19 cellular contexts compared by ENCODE assay signal in the genomic region with DNA sequence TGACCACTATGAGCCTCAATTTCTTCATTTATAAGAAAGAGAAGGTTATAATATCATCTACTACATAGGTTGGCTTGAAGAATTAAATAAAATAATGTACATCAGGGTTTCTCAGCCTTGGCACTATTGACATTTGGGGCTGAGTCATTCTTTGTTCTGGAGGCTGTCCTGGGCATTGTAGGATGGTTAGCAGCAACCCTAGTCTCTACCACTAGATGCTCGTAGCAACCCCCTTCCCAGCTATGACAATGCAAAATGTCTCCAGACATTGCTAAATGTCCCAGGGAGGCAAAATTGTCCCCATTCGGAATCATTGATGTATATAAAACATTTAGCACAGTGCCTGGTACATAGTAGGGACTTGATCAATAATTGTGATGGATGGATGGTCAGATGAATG.
DNase-seq lines count a peak whose midpoint lies in the region; ATAC-seq, FAIRE-seq and TF ChIP-seq lines count a peak whose summit lies in the region.
"Had no signal": no experiment of that assay in that cellular context is flagged by ENCODE, and none has a peak within 500 bp of the region (broad histone marks: within the 10 kb centered on the region; RNA-seq: fewer than 3 reads in every experiment).

No MANE protein-coding gene starts in this region.

- H3K27me3 ChIP-seq in SK-N-SH (ENCODE audit: insufficient read depth): no peaks in the 10 kb centered on the region

- H3K4me3 ChIP-seq in SK-N-SH (ENCODE audit: low read depth in 2 of 2, low read length in 1 of 2): no peak overlapping the region
- H3K4me3 ChIP-seq: PC-9 had no signal

- ATAC-seq in SK-N-SH treated with all-trans-retinoic acid at 6 μM for 48 hours (no peak), WTC11 (peak; percentile 68)

- H3K27ac Mint-ChIP-seq in WTC11: no peak overlapping the region

- H3K79me2 ChIP-seq in SK-N-SH (ENCODE audit: insufficient read depth): no peaks in the 10 kb centered on the region

- POLR2A ChIA-PET in SK-N-SH (lab: Yijun Ruan, JAX): no interaction called here
- POLR2A ChIA-PET in WTC11 (lab: Charles Lee): no interaction called here

- DNase-seq in SK-N-SH (no peak), HT1080 (ENCODE audit: low read depth) (peak; percentile 71), WTC11 (ENCODE audit: low spot score) (no peak), kidney tubule cell (ENCODE audit: low spot score) (peak; percentile 34), NCI-H187 (lab: John Stamatoyannopoulos, UW) (no peak), D721Med (ENCODE audit: insufficient read length, low spot score) (no peak)
- no peak for DNase-seq in activated CD4-positive, alpha-beta T cell treated with anti-CD3 and anti-CD28 coated beads, Interleukin-2, amount 50 U/mL, for 1 hour
- DNase-seq: C1 segment of cervical spinal cord, COR-L47, GDM1, GOT3, NCI-H1417, NCI-H2029 treated with DMSO at 0.1 percent for 48 hours, NCI-H526, PC-9, SHP77 had no signal

- H3K4me1 ChIP-seq in SK-N-SH (ENCODE audit: control insufficient read depth in 1 of 2, insufficient read depth in 2 of 2, low read depth in 1 of 2, low read length in 1 of 2): peaks cover 0 to 8% of the 10 kb centered on the region in 2 experiments; a peak in 1 of 4 replicates

- no peak overlapping the region for H3K9ac ChIP-seq in SK-N-SH
- H3K9ac ChIP-seq: KMS-11 had no signal

- TF ChIP-seq EP300 in SK-N-SH (IDR thresholded peaks at IDR 0.05; ENCODE audit: borderline replicate concordance in 1 of 2, low read depth in 1 of 2, low read length in 1 of 2): no peak

- TF ChIP-seq RAD21 in SK-N-SH (IDR thresholded peaks at IDR 0.05; ENCODE audit: low read length): no peak

- H4K20me1 ChIP-seq in SK-N-SH (ENCODE audit: insufficient read depth): no peaks in the 10 kb centered on the region

- peaks cover 0 to 23% of the 10 kb centered on the region in 2 experiments for H3K36me3 ChIP-seq in SK-N-SH (replicated peaks in 1 of 2; ENCODE audit: control insufficient read depth in 1 of 2, insufficient read depth in 2 of 2, low read length in 1 of 2)

- H3K9me3 ChIP-seq in SK-N-SH: no peaks in the 10 kb centered on the region

- 0 out of 4 replicates have a peak overlapping the region, but pooled peaks of 1 of the 2 experiments have one; percentile 56 for H3K27ac ChIP-seq in SK-N-SH (ENCODE audit: low read depth in 2 of 2, low read length in 1 of 2)
- H3K27ac ChIP-seq: 22Rv1, KMS-11, PC-9 had no signal

- no peaks in the 10 kb centered on the region for H3K36me3 Mint-ChIP-seq in WTC11

- H3K4me3 Mint-ChIP-seq in WTC11: no peak overlapping the region

- peaks cover 34% of the 10 kb centered on the region for H3K4me1 Mint-ChIP-seq in WTC11

- no peaks in the 10 kb centered on the region for H3K9me3 Mint-ChIP-seq in WTC11

- CTCF ChIA-PET in SK-N-SH (lab: Yijun Ruan, JAX) (interaction anchor here (1.7 kb wide), 1 partner anchor 456 kb away, joined by 3 read pairs; no protein-coding TSS in a partner anchor), WTC11 (lab: Charles Lee) (no interaction called here)

- no peak overlapping the region for H3K4me2 ChIP-seq in SK-N-SH
- H3K4me2 ChIP-seq: KMS-11, PC-9 had no signal

- H3K9me2 ChIP-seq in SK-N-SH: no peaks in the 10 kb centered on the region

- no peaks in the 10 kb centered on the region for H3K27me3 Mint-ChIP-seq in WTC11 (ENCODE audit: low read depth)

- FAIRE-seq in D721Med (lab: Jason Lieb, UNC): no peak

- TF ChIP-seq CTCF in SK-N-SH (IDR thresholded peaks at IDR 0.05) (no peak), WTC11 (IDR thresholded peaks at IDR 0.05) (no peak), D721Med (IDR thresholded peaks at IDR 0.05; ENCODE audit: insufficient read depth, missing control alignments) (no peak)

- H3F3A ChIP-seq in SK-N-SH (replicated peaks; ENCODE audit: insufficient read depth): peaks cover 19% of the 10 kb centered on the region

- 88% methylated on average over 2 of the region's 2 CpGs for WGBS in SK-N-SH (ENCODE audit: low lambda C conversion rate)

- H2AFZ ChIP-seq in SK-N-SH (ENCODE audit: low read depth): no peak overlapping the region
- H2AFZ ChIP-seq: PC-9 had no signal

TF ChIP-seq in SK-N-SH, 30 proteins besides CTCF, POLR2A, EP300 and RAD21:
- no peak for TF ChIP-seq RCOR1 (IDR thresholded peaks at IDR 0.05; ENCODE audit: low read length)
- 0 out of 2 replicates have a peak, but pooled peaks have one; percentile 21 for TF ChIP-seq FOSL2 (IDR thresholded peaks at IDR 0.05; ENCODE audit: borderline replicate concordance, low read depth)
TF ChIP-seq in SK-N-SH: peak in this region for 1.

TF ChIP-seq in SK-N-SH treated with all-trans-retinoic acid at 6 μM for 48 hours, 23 proteins besides CTCF, POLR2A, EP300 and RAD21 (continues in another document):
- TF ChIP-seq TOX (CRISPR knock-in tag; IDR thresholded peaks at IDR 0.05; ENCODE audit: borderline replicate concordance) (no peak), PPARA (CRISPR knock-in tag; IDR thresholded peaks at IDR 0.05; ENCODE audit: borderline replicate concordance) (no peak), CSDC2 (CRISPR knock-in tag; IDR thresholded peaks at IDR 0.05) (no peak)
- TF ChIP-seq, protein P1, sequence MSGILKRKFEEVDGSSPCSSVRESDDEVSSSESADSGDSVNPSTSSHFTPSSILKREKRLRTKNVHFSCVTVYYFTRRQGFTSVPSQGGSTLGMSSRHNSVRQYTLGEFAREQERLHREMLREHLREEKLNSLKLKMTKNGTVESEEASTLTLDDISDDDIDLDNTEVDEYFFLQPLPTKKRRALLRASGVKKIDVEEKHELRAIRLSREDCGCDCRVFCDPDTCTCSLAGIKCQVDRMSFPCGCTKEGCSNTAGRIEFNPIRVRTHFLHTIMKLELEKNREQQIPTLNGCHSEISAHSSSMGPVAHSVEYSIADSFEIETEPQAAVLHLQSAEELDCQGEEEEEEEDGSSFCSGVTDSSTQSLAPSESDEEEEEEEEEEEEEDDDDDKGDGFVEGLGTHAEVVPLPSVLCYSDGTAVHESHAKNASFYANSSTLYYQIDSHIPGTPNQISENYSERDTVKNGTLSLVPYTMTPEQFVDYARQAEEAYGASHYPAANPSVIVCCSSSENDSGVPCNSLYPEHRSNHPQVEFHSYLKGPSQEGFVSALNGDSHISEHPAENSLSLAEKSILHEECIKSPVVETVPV (CRISPR knock-in tag; IDR thresholded peaks at IDR 0.05): no peak

TF ChIP-seq in WTC11, 78 proteins besides CTCF, POLR2A, EP300 and RAD21:
- TF ChIP-seq ESRRA (CRISPR knock-in tag; IDR thresholded peaks at IDR 0.05; ENCODE audit: borderline replicate concordance) (no peak), NFATC4 (CRISPR knock-in tag; IDR thresholded peaks at IDR 0.05) (no peak), ZNF121 (CRISPR knock-in tag; IDR thresholded peaks at IDR 0.05) (no peak), TEAD1 (CRISPR knock-in tag; IDR thresholded peaks at IDR 0.05) (no peak)
- TF ChIP-seq, protein P2, sequence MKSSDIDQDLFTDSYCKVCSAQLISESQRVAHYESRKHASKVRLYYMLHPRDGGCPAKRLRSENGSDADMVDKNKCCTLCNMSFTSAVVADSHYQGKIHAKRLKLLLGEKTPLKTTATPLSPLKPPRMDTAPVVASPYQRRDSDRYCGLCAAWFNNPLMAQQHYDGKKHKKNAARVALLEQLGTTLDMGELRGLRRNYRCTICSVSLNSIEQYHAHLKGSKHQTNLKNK (CRISPR knock-in tag; IDR thresholded peaks at IDR 0.05): no peak

Comparison
In these comparisons a context has a peak if more than half of its experiments do, and no peak if none do; other contexts are left out.
1. DNase-seq: peak in HT1080 (single experiment) and kidney tubule cell (single experiment); none in SK-N-SH (single experiment), WTC11 (single experiment), NCI-H187 (0 of 2), D721Med (single experiment) and activated CD4-positive, alpha-beta T cell treated with anti-CD3 and anti-CD28 coated beads, Interleukin-2, amount 50 U/mL, for 1 hour (single experiment).